Comparison of ENCODE assay signal across 12 cellular contexts in genomic region chr16:87725596-87726235, GRCh38. TPM values are rescaled to one million over a fixed set of nuclear protein-coding genes. Genes with fewer than 3 reads are reported as not detected.
DNase-seq lines count a peak whose midpoint lies in the region; ATAC-seq and TF ChIP-seq lines count a peak whose summit lies in the region.
"Had no signal": no experiment of that assay in that cellular context is flagged by ENCODE, and none has a peak within 500 bp of the region (broad histone marks: within the 10 kb centered on the region; RNA-seq: fewer than 3 reads in every experiment).

No MANE protein-coding gene starts in this region.

- H3K27me3 Mint-ChIP-seq in activated CD8-positive, alpha-beta memory T cell treated with anti-CD3 and anti-CD28 coated beads, Interleukin-2, amount 10 ng/mL, durations not matched to agents 7 days and 5 days = no peaks in the 10 kb centered on the region
- H3K27me3 Mint-ChIP-seq in glutamatergic neuron (ENCODE audit: unreplicated experiment) (peaks cover 13% of the 10 kb centered on the region), type B pancreatic cell (no peaks in the 10 kb centered on the region)
- H3K27me3 Mint-ChIP-seq: activated CD8-positive, alpha-beta T cell treated with anti-CD3 and anti-CD28 coated beads for 36 hours had no signal

- peaks cover 38% of the 10 kb centered on the region for H3K36me3 Mint-ChIP-seq in activated CD8-positive, alpha-beta memory T cell treated with anti-CD3 and anti-CD28 coated beads, Interleukin-2, amount 10 ng/mL, durations not matched to agents 7 days and 5 days
- peaks cover 7% of the 10 kb centered on the region for H3K36me3 Mint-ChIP-seq in glutamatergic neuron (ENCODE audit: unreplicated experiment)
- peaks cover 34% of the 10 kb centered on the region for H3K36me3 Mint-ChIP-seq in type B pancreatic cell

- H3K9me3 ChIP-seq in SJCRH30 (replicated peaks) = no peaks in the 10 kb centered on the region

- no peaks in the 10 kb centered on the region for H3K27me3 ChIP-seq in SJCRH30

- CTCF ChIA-PET in activated CD8-positive, alpha-beta memory T cell treated with anti-CD3 and anti-CD28 coated beads, Interleukin-2, amount 10 ng/mL, durations not matched to agents 7 days and 5 days (lab: Charles Lee) = no interaction called here

- H3K27ac ChIP-seq in SJCRH30 = peak overlapping the region; percentile 35

- DNase-seq in activated CD8-positive, alpha-beta memory T cell treated with anti-CD3 and anti-CD28 coated beads, Interleukin-2, amount 10 ng/mL, durations not matched to agents 7 days and 5 days = no peak
- no peak for DNase-seq in activated CD8-positive, alpha-beta memory T cell treated with anti-CD3 and anti-CD28 coated beads for 24 hours
- peak; percentile 72 for DNase-seq in SJCRH30
- DNase-seq in glutamatergic neuron = no peak
- DNase-seq in type B pancreatic cell (ENCODE audit: extremely low spot score, unreplicated experiment) = no peak
- DNase-seq in GM19238 (ENCODE audit: insufficient read length, low spot score) = no peak
- no peak for DNase-seq in Ammon's horn (ENCODE audit: low spot score)
- DNase-seq: endodermal cell, NCI-H526 treated with DMSO at 0.1 percent for 48 hours had no signal

- H3K4me3 Mint-ChIP-seq in activated CD8-positive, alpha-beta memory T cell treated with anti-CD3 and anti-CD28 coated beads, Interleukin-2, amount 10 ng/mL, durations not matched to agents 7 days and 5 days = no peak overlapping the region
- peak overlapping the region; percentile 20 for H3K4me3 Mint-ChIP-seq in glutamatergic neuron (ENCODE audit: unreplicated experiment)
- no peak overlapping the region for H3K4me3 Mint-ChIP-seq in type B pancreatic cell
- H3K4me3 Mint-ChIP-seq: activated CD8-positive, alpha-beta T cell treated with anti-CD3 and anti-CD28 coated beads for 36 hours; endodermal cell; nephron had no signal

- H3K4me1 Mint-ChIP-seq in activated CD8-positive, alpha-beta memory T cell treated with anti-CD3 and anti-CD28 coated beads, Interleukin-2, amount 10 ng/mL, durations not matched to agents 7 days and 5 days = peaks cover 11% of the 10 kb centered on the region
- H3K4me1 Mint-ChIP-seq in glutamatergic neuron (ENCODE audit: low read depth, unreplicated experiment) (peaks cover 40% of the 10 kb centered on the region), type B pancreatic cell (ENCODE audit: unreplicated experiment) (peaks cover 28% of the 10 kb centered on the region)
- H3K4me1 Mint-ChIP-seq: endodermal cell had no signal

- no peak for TF ChIP-seq CTCF in glutamatergic neuron (IDR thresholded peaks at IDR 0.05; ENCODE audit: partially characterized antibody, unreplicated experiment)
- TF ChIP-seq CTCF in type B pancreatic cell (conservative IDR thresholded peaks at IDR 0.05) = no peak

- no peak overlapping the region for H3K4me3 ChIP-seq in SJCRH30

- peaks cover 55% of the 10 kb centered on the region for H3K4me1 ChIP-seq in SJCRH30

- no peaks in the 10 kb centered on the region for H3K9me3 Mint-ChIP-seq in activated CD8-positive, alpha-beta memory T cell treated with anti-CD3 and anti-CD28 coated beads, Interleukin-2, amount 10 ng/mL, durations not matched to agents 7 days and 5 days (ENCODE audit: low read depth)
- H3K9me3 Mint-ChIP-seq in glutamatergic neuron (ENCODE audit: unreplicated experiment) (peaks cover 25% of the 10 kb centered on the region), type B pancreatic cell (no peaks in the 10 kb centered on the region)
- H3K9me3 Mint-ChIP-seq: activated CD8-positive, alpha-beta T cell treated with anti-CD3 and anti-CD28 coated beads for 36 hours; endodermal cell; nephron had no signal

- H3K27ac Mint-ChIP-seq in activated CD8-positive, alpha-beta memory T cell treated with anti-CD3 and anti-CD28 coated beads, Interleukin-2, amount 10 ng/mL, durations not matched to agents 7 days and 5 days = peak overlapping the region; percentile 3
- H3K27ac Mint-ChIP-seq in glutamatergic neuron (ENCODE audit: unreplicated experiment) = peak overlapping the region; percentile 52
- H3K27ac Mint-ChIP-seq in type B pancreatic cell = peak overlapping the region; percentile 26
- H3K27ac Mint-ChIP-seq: endodermal cell, nephron had no signal

- no peak for ATAC-seq in activated CD8-positive, alpha-beta memory T cell treated with anti-CD3 and anti-CD28 coated beads, Interleukin-2, amount 10 ng/mL, durations not matched to agents 7 days and 5 days
- no peak for ATAC-seq in GM21367 (IDR thresholded peaks at IDR 0.05; ENCODE audit: unreplicated experiment)

- H3K36me3 ChIP-seq in SJCRH30 = peaks cover 17% of the 10 kb centered on the region

RNA-seq across cellular contexts. Expression of gene KLHDC4, which starts 40.1 kb away (rescaled TPM):
- total RNA-seq in activated CD8-positive, alpha-beta memory T cell treated with anti-CD3 and anti-CD28 coated beads, Interleukin-2, amount 10 ng/mL, durations not matched to agents 7 days and 5 days = 100 to 1,000 TPM in 1 of 2 experiments, 10 to 100 TPM in 1; 86.0 to 114 TPM
- 19.2 and 25.9 TPM in 2 replicates for total RNA-seq in SJCRH30 (2014; rRNA removed; shearing (Covaris generic))
- total RNA-seq in glutamatergic neuron (ENCODE audit: unreplicated experiment) = 65.4 TPM
- total RNA-seq in type B pancreatic cell (ENCODE audit: low replicate concordance) = 34.4 and 43.4 TPM in 2 replicates

Comparison
In these comparisons a context has a peak if more than half of its experiments do, and no peak if none do; other contexts are left out.
1. DNase-seq: peak in SJCRH30 (2 of 2); none in activated CD8-positive, alpha-beta memory T cell treated with anti-CD3 and anti-CD28 coated beads, Interleukin-2, amount 10 ng/mL, durations not matched to agents 7 days and 5 days (single experiment), activated CD8-positive, alpha-beta memory T cell treated with anti-CD3 and anti-CD28 coated beads for 24 hours (single experiment), glutamatergic neuron (single experiment), type B pancreatic cell (single experiment), GM19238 (single experiment) and Ammon's horn (single experiment).
2. Peak in every context shown above with its lines, with median percentiles within 50 percentile points of each other: H3K27ac Mint-ChIP-seq.